ENCODE assay signal across 8 cellular contexts in the genomic region with DNA sequence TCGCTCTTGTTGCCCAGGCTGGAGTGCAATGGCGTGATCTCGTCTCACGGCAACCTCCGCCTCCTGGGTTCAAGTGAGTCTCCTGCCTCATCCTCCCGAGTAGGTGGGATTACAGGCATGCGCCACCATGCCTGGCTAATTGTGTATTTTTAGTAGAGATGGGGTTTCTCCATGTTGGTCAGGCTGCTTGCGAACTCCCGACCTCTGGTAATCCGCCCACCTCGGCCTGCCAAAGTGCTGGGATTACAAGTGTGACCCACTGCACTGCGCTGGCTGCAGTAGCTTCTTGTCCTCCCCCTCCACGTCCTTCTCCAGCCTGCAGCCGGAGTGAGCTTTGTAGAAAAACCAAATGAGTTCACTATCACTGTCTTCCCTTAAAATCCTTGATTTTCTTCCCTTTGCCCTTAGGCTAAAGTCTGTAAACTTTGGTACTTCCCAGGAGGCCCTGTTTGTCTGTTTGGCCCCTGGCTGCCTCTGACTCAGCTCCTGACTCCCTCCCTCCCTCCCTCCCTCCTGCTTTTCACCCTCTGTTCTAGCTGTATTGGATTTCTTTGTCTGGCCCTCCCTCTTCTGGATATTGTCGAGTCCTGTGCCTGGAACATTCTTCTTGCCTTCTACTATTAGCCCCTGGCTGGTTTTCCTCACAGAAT. TPM values are rescaled to one million over a fixed set of nuclear protein-coding genes. Genes with fewer than 3 reads are reported as not detected.
DNase-seq lines count a peak whose midpoint lies in the region; ATAC-seq and TF ChIP-seq lines count a peak whose summit lies in the region.

No MANE protein-coding gene starts in this region.

- H3K4me3 ChIP-seq in GM23248 (no peak overlapping the region), PC-3 (ENCODE audit: low read length) (peak overlapping the region; percentile 22; the same call in 1 of the 2 replicates), epithelial cell of proximal tubule (ENCODE audit: low read depth, low read length) (no peak overlapping the region)

- H3K9me3 Mint-ChIP-seq in nephron, result no peaks in the 10 kb centered on the region

- peaks cover 43% of the 10 kb centered on the region for H3K4me1 Mint-ChIP-seq in nephron

- intact Hi-C loops in PC-3 (cut with micrococcal nuclease), result loop anchor here (2.0 kb wide), 1 partner anchor 13 kb away; the partner anchor contains the start of gene PARD6B

- H3K9me2 ChIP-seq in GM23248 (ENCODE audit: insufficient read depth) (no peaks in the 10 kb centered on the region), PC-3 (replicated peaks; ENCODE audit: low read length) (no peaks in the 10 kb centered on the region)

- H3F3A ChIP-seq in GM23248 (ENCODE audit: insufficient read depth) (peaks cover 14% of the 10 kb centered on the region), PC-3 (ENCODE audit: low read length, unreplicated experiment) (no peaks in the 10 kb centered on the region)

- H4K20me1 ChIP-seq in GM23248 (ENCODE audit: insufficient read depth), result no peaks in the 10 kb centered on the region
- H4K20me1 ChIP-seq in PC-3 (ENCODE audit: low read length), result no peaks in the 10 kb centered on the region

- no TSS peak for BruUV-seq in PC-3 (replicated peaks; lab: Mats Ljungman, UMichigan)

- peak overlapping the region; percentile 91 to 93 (median 91) for H3K27ac Mint-ChIP-seq in nephron

- ATAC-seq in PC-3 (peak; percentile 83), HG02588 (IDR thresholded peaks at IDR 0.05; ENCODE audit: unreplicated experiment) (no peak), GM21737 (IDR thresholded peaks at IDR 0.05; ENCODE audit: unreplicated experiment) (no peak)

- H3K9ac ChIP-seq in GM23248 (peak overlapping the region; percentile 59), PC-3 (ENCODE audit: low read length) (0 out of 2 replicates have a peak overlapping the region, but pooled peaks have one; percentile 8)

- H2AFZ ChIP-seq in GM23248 (peak overlapping the region; percentile 93), PC-3 (ENCODE audit: low read length) (no peak overlapping the region)

- H3K4me2 ChIP-seq in GM23248 (ENCODE audit: unreplicated experiment), result peak overlapping the region; percentile 74
- H3K4me2 ChIP-seq in PC-3 (ENCODE audit: low read length), result peak overlapping the region; percentile 73

- peak; percentile 69 for TF ChIP-seq CTCF in PC-3 (conservative IDR thresholded peaks at IDR 0.05; ENCODE audit: low read depth, low read length)
- TF ChIP-seq CTCF in epithelial cell of proximal tubule (conservative IDR thresholded peaks at IDR 0.05; ENCODE audit: low read depth, low read length), result peak; percentile 50
- peak in 2 of 3 experiments; percentile 15 to 40 for TF ChIP-seq CTCF in nephron (IDR thresholded peaks at IDR 0.05; ENCODE audit: unreplicated experiment in 3 of 3)

- H3K36me3 ChIP-seq in GM23248 (ENCODE audit: low read depth) (no peaks in the 10 kb centered on the region), PC-3 (ENCODE audit: low read depth, low read length) (peaks cover 4% of the 10 kb centered on the region)

- H3K4me1 ChIP-seq in GM23248 (ENCODE audit: insufficient read depth) (peaks cover 17% of the 10 kb centered on the region), PC-3 (ENCODE audit: insufficient read depth, low read length) (peaks cover 59% of the 10 kb centered on the region)

- H3K27ac ChIP-seq in GM23248, result peak overlapping the region; percentile 70
- peak overlapping the region; percentile 67 for H3K27ac ChIP-seq in PC-3 (ENCODE audit: low read length)

- POLR2A ChIA-PET in PC-3 (lab: Charles Lee; ENCODE audit: unreplicated experiment), result interaction anchor here (0.6 kb wide), 3 partner anchors 94 to 776 kb away, joined by 4 to 30 read pairs (median 6); no protein-coding TSS in a partner anchor

- in situ Hi-C loops in GM23248 (cut with MboI), result loop anchor here (25.0 kb wide), 1 partner anchor 557 kb away; the partner anchor contains the start of gene CEBPB

- no peaks in the 10 kb centered on the region for H3K27me3 Mint-ChIP-seq in nephron (ENCODE audit: low read depth)

- peak overlapping the region; percentile 16 to 71 (median 60) for H3K4me3 Mint-ChIP-seq in nephron

- H3K9me3 ChIP-seq in GM23248 (ENCODE audit: low read depth) (no peaks in the 10 kb centered on the region), PC-3 (ENCODE audit: low read length) (no peaks in the 10 kb centered on the region)

- H3K27me3 ChIP-seq in GM23248 (replicated peaks; ENCODE audit: insufficient read depth) (no peaks in the 10 kb centered on the region), PC-3 (ENCODE audit: low read length) (no peaks in the 10 kb centered on the region)

- H3K79me2 ChIP-seq in GM23248 (ENCODE audit: insufficient read depth) (no peaks in the 10 kb centered on the region), PC-3 (ENCODE audit: low read length) (peaks cover 66% of the 10 kb centered on the region)

- peaks cover 28% of the 10 kb centered on the region for H3K36me3 Mint-ChIP-seq in nephron (ENCODE audit: low read depth)

- WGBS in GM23248 (ENCODE audit: low coverage in 1 of 2, low lambda C conversion rate in 2 of 2, missing lambda C conversion rate in 2 of 2), 2 experiments, result 36 to 37% methylated on average over 15 of the region's 15 CpGs

- CTCF ChIA-PET in PC-3 (lab: Charles Lee), result interaction anchor here (0.6 to 1.5 kb wide), 9 partner anchors 16 to 1038 kb away, joined by 3 to 22 read pairs (median 5); no protein-coding TSS in a partner anchor

- DNase-seq in GM23248, result peak; percentile 91
- DNase-seq in PC-3, result peak; percentile 92
- no peak for DNase-seq in epithelial cell of proximal tubule (ENCODE audit: low read depth)
- no peak for DNase-seq in activated CD4-positive, CD25-positive, alpha-beta regulatory T cell treated with anti-CD3 and anti-CD28 coated beads, Interleukin-2, amount 50 U/mL, for 72 hours
- no peak for DNase-seq in activated naive CD4-positive, alpha-beta T cell treated with anti-CD3 and anti-CD28 coated beads, Interleukin-2, amount 50 U/mL, for 16 hours

RNA-seq across cellular contexts. Expression of gene PARD6B, which starts 12.9 kb away (rescaled TPM):
- not detected in 2 replicates for total RNA-seq in GM23248 (2014; rRNA removed; shearing (Covaris generic))
- 0.16 and 0.34 TPM in 2 replicates for polyA plus RNA-seq in GM23248 (2016; fragmentation: Nextera tagmentation; extraction: Ambion mirVana)
- 3.7 and 4.3 TPM in 2 replicates for total RNA-seq in PC-3 (2014; rRNA removed)
- total RNA-seq in epithelial cell of proximal tubule, result 17.1 and 44.4 TPM in 2 replicates

RNA-seq across cellular contexts. Expression of gene BCAS4, which starts 50.6 kb away (rescaled TPM):
- total RNA-seq in GM23248 (2014; rRNA removed; shearing (Covaris generic)), result 12.6 and 17.7 TPM in 2 replicates
- 16.8 and 18.4 TPM in 2 replicates for polyA plus RNA-seq in GM23248 (2016; fragmentation: Nextera tagmentation; extraction: Ambion mirVana)
- total RNA-seq in PC-3 (2014; rRNA removed) (49.9 and 56.9 TPM in 2 replicates), epithelial cell of proximal tubule (15.7 and 24.0 TPM in 2 replicates)

RNA-seq across cellular contexts. Expression of gene RIPOR3, which starts 52.9 kb away (rescaled TPM):
- 0.76 TPM in 1 of 2 replicates, not detected in the other for total RNA-seq in GM23248 (2014; rRNA removed; shearing (Covaris generic))
- polyA plus RNA-seq in GM23248 (2016; fragmentation: Nextera tagmentation; extraction: Ambion mirVana), result 0.49 TPM in 2 replicates
- total RNA-seq in PC-3 (2014; rRNA removed) (0.04 TPM in 1 of 2 replicates, not detected in the other), epithelial cell of proximal tubule (0.29 and 1.8 TPM in 2 replicates)

Comparison
In these comparisons a context has a peak if more than half of its experiments do, and no peak if none do; other contexts are left out.
1. DNase-seq: peak in GM23248 (single experiment) and PC-3 (single experiment); none in epithelial cell of proximal tubule (single experiment), activated CD4-positive, CD25-positive, alpha-beta regulatory T cell treated with anti-CD3 and anti-CD28 coated beads, Interleukin-2, amount 50 U/mL, for 72 hours (single experiment) and activated naive CD4-positive, alpha-beta T cell treated with anti-CD3 and anti-CD28 coated beads, Interleukin-2, amount 50 U/mL, for 16 hours (single experiment).
2. Peak in every context shown above with its lines, with median percentiles within 50 percentile points of each other: CTCF ChIP-seq.